ENCODE assay signal across 1 cellular context in the genomic region with DNA sequence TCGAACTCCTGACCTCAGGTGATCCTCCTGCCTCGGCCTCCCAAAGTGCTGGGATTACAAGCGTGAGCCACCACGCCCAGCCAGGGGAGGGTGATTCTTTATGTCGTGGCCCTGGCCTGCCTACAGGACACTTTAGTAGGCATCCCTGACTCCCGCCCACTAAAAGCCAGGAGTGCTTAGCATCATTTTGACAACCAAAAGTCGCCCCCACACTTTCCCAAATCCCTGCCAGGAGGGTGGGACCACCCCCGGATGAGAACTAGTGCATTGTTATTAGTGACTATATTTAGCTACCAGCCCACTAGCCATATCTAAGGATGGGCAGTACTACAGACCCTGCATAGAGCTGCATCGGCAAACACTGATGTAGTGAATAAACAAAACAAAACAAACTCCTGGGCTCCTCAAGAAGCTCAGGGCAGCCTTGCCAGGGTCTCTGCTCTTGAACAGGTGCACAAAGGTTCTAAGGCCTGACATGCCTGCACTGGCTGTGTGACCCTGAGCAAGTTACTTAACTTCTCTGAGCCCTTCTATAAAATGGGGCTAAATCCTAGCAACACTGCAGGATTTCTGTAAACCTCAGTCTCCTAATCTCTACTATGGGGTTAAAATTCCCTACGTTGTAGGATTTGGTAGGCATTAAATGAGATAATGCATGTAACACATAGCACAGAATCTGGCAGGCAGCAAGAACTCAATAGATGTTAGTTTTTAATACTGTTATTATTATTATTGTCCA.
TF ChIP-seq lines count a peak whose summit lies in the region.

No MANE protein-coding gene starts in this region.

TF ChIP-seq in HepG2, 621 proteins besides CTCF, POLR2A, EP300 and RAD21 (continued from another document):
- TF ChIP-seq, protein P1, sequence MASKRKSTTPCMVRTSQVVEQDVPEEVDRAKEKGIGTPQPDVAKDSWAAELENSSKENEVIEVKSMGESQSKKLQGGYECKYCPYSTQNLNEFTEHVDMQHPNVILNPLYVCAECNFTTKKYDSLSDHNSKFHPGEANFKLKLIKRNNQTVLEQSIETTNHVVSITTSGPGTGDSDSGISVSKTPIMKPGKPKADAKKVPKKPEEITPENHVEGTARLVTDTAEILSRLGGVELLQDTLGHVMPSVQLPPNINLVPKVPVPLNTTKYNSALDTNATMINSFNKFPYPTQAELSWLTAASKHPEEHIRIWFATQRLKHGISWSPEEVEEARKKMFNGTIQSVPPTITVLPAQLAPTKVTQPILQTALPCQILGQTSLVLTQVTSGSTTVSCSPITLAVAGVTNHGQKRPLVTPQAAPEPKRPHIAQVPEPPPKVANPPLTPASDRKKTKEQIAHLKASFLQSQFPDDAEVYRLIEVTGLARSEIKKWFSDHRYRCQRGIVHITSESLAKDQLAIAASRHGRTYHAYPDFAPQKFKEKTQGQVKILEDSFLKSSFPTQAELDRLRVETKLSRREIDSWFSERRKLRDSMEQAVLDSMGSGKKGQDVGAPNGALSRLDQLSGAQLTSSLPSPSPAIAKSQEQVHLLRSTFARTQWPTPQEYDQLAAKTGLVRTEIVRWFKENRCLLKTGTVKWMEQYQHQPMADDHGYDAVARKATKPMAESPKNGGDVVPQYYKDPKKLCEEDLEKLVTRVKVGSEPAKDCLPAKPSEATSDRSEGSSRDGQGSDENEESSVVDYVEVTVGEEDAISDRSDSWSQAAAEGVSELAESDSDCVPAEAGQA (IDR thresholded peaks at IDR 0.05; ENCODE audit: low read depth) = no peak
- TF ChIP-seq, protein P1 (CRISPR knock-in tag; IDR thresholded peaks at IDR 0.05; ENCODE audit: borderline replicate concordance) = no peak
- TF ChIP-seq ZMAT3 (CRISPR knock-in tag; conservative IDR thresholded peaks at IDR 0.05) (no peak), AHR (CRISPR knock-in tag; IDR thresholded peaks at IDR 0.05) (no peak), ZKSCAN5 (CRISPR knock-in tag; IDR thresholded peaks at IDR 0.05) (no peak), ZNF839 (CRISPR knock-in tag; IDR thresholded peaks at IDR 0.05; ENCODE audit: borderline replicate concordance) (no peak), ZMYM3 (CRISPR knock-in tag; IDR thresholded peaks at IDR 0.05) (peak; percentile 81), GZF1 (CRISPR knock-in tag; IDR thresholded peaks at IDR 0.05) (no peak), RARA (CRISPR knock-in tag; IDR thresholded peaks at IDR 0.05) (no peak)
- TF ChIP-seq, protein P2, sequence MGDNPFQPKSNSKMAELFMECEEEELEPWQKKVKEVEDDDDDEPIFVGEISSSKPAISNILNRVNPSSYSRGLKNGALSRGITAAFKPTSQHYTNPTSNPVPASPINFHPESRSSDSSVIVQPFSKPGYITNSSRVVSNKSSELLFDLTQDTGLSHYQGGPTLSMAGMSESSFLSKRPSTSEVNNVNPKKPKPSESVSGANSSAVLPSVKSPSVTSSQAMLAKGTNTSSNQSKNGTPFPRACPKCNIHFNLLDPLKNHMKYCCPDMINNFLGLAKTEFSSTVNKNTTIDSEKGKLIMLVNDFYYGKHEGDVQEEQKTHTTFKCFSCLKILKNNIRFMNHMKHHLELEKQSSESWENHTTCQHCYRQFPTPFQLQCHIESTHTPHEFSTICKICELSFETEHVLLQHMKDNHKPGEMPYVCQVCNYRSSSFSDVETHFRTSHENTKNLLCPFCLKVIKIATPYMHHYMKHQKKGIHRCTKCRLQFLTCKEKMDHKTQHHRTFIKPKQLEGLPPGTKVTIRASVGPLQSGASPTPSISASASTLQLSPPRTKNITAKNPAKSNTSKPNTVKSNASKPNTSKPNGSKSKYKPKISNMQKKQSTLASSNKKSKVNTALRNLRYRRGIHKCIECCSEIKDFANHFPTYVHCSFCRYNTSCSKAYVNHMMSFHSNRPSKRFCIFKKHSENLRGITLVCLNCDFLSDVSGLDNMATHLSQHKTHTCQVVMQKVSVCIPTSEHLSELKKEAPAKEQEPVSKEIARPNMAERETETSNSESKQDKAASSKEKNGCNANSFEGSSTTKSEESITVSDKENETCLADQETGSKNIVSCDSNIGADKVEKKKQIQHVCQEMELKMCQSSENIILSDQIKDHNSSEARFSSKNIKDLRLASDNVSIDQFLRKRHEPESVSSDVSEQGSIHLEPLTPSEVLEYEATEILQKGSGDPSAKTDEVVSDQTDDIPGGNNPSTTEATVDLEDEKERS (CRISPR knock-in tag; IDR thresholded peaks at IDR 0.05) = no peak
